ENCODE assay signal across 26 cellular contexts in the genomic region with DNA sequence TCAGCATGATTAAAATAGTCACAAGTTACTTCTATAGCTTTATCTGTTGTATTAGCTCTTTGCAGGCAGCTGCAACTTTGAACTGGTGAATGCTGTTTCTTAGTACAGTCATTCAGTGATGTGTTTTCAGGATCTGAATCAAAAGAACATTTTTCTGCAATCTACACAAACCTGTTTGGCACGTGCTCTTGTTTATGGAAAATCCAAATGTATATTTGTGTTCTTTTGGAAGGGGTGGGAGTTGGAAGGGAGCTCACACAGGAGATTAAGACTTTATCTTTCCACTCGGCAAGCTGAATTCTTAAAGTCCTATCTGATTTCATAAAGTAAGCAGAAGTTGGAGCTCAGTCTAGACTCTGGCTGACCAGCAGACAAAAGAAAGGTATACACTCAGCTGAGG.
"Had no signal": no experiment of that assay in that cellular context is flagged by ENCODE, and none has a peak within 500 bp of the region (broad histone marks: within the 10 kb centered on the region; RNA-seq: fewer than 3 reads in every experiment).

No MANE protein-coding gene starts in this region.

- H3K27me3 ChIP-seq: adrenal gland, body of pancreas had no signal

- FAIRE-seq: bronchial epithelial cell, RCC 7860 had no signal

- H3K27ac ChIP-seq: adrenal gland, body of pancreas had no signal

- H3K4me3 Mint-ChIP-seq: activated CD8-positive, alpha-beta T cell treated with anti-CD3 and anti-CD28 coated beads for 36 hours; activated naive CD4-positive, alpha-beta T cell treated with anti-CD3 and anti-CD28 coated beads, Interleukin-2, amount 10 ng/mL, durations not matched to agents 7 days and 5 days; activated naive CD8-positive, alpha-beta T cell treated with anti-CD3 and anti-CD28 coated beads for 36 hours; activated T-cell treated with anti-CD3 and anti-CD28 coated beads, Interleukin-2, amount 50 U/mL, for 72 hours; T-helper 1 cell treated with Interleukin-12 subunit alpha and Interleukin-12 subunit beta and Interleukin-4 antibody, amounts not matched to agents 30 μg/mL and 1 μg/mL, for 36 hours had no signal

- H3K27me3 Mint-ChIP-seq: activated CD8-positive, alpha-beta T cell treated with anti-CD3 and anti-CD28 coated beads for 36 hours; activated naive CD4-positive, alpha-beta T cell treated with anti-CD3 and anti-CD28 coated beads, Interleukin-2, amount 10 ng/mL, durations not matched to agents 7 days and 5 days had no signal

- H3K27ac Mint-ChIP-seq: activated CD8-positive, alpha-beta T cell treated with anti-CD3 and anti-CD28 coated beads for 36 hours; activated naive CD4-positive, alpha-beta T cell treated with anti-CD3 and anti-CD28 coated beads, Interleukin-2, amount 10 ng/mL, durations not matched to agents 7 days and 5 days; activated naive CD8-positive, alpha-beta T cell treated with anti-CD3 and anti-CD28 coated beads for 36 hours; activated T-cell treated with anti-CD3 and anti-CD28 coated beads, Interleukin-2, amount 50 U/mL, for 72 hours; activated T-helper 2 cell treated with anti-CD3 and anti-CD28 coated beads, Interferon-gamma antibody, Interleukin-2, Interleukin-4, amounts not matched to agents 10 μg/mL and 5 μg/mL and 100 μg/mL, durations not matched to agents 14 hours and 24 hours and 36 hours; T-helper 1 cell treated with Interleukin-12 subunit alpha and Interleukin-12 subunit beta and Interleukin-4 antibody, amounts not matched to agents 30 μg/mL and 1 μg/mL, for 36 hours had no signal

- H3K36me3 ChIP-seq: adrenal gland had no signal

- DNase-seq: activated CD4-positive, alpha-beta T cell treated with anti-CD3 and anti-CD28 coated beads for 4 hours; activated CD8-positive, alpha-beta memory T cell treated with anti-CD3 and anti-CD28 coated beads, Interleukin-2, amount 50 U/mL, for 4 hours; activated CD8-positive, alpha-beta T cell treated with anti-CD3 and anti-CD28 coated beads for 36 hours; activated gamma-delta T cell treated with Interleukin-2 at 50 U/mL for 16 hours; activated naive CD4-positive, alpha-beta T cell treated with anti-CD3 and anti-CD28 coated beads, Interleukin-2, amount 10 ng/mL, durations not matched to agents 7 days and 5 days; activated naive CD8-positive, alpha-beta T cell treated with anti-CD3 and anti-CD28 coated beads for 36 hours; activated T-cell treated with anti-CD3 and anti-CD28 coated beads, Interleukin-2, amount 50 U/mL, for 72 hours; adrenal gland; aorta; body of pancreas; central memory CD4-positive, alpha-beta T cell; MV-4-11; NCI-H1105; NCI-H1436; NCI-H1694 treated with DMSO at 0.1 percent for 48 hours; NCI-H2029 treated with DMSO at 0.1 percent for 48 hours; NCI-H345; NCI-H510A; NCI-H526 treated with DMSO at 0.1 percent for 48 hours; NCI-H82; SHP77 had no signal

- H3K4me1 Mint-ChIP-seq: activated naive CD4-positive, alpha-beta T cell treated with anti-CD3 and anti-CD28 coated beads, Interleukin-2, amount 10 ng/mL, durations not matched to agents 7 days and 5 days; activated naive CD8-positive, alpha-beta T cell treated with anti-CD3 and anti-CD28 coated beads for 36 hours had no signal

- ATAC-seq: activated CD4-positive, CD25-positive, alpha-beta regulatory T cell treated with anti-CD3 and anti-CD28 coated beads, Interleukin-2, amount 50 U/mL, for 24 hours; activated CD8-positive, alpha-beta T cell treated with anti-CD3 and anti-CD28 coated beads for 36 hours; activated T-cell treated with anti-CD3 and anti-CD28 coated beads, Interleukin-2, amount 50 U/mL, for 72 hours; body of pancreas had no signal

- H3K4me3 ChIP-seq: adrenal gland, body of pancreas had no signal

- H3K36me3 Mint-ChIP-seq: activated naive CD4-positive, alpha-beta T cell treated with anti-CD3 and anti-CD28 coated beads, Interleukin-2, amount 10 ng/mL, durations not matched to agents 7 days and 5 days; activated naive CD8-positive, alpha-beta T cell treated with anti-CD3 and anti-CD28 coated beads for 36 hours had no signal

- H3K9me3 ChIP-seq: adrenal gland, body of pancreas had no signal
